18 cellular contexts compared by ENCODE assay signal in the genomic region with DNA sequence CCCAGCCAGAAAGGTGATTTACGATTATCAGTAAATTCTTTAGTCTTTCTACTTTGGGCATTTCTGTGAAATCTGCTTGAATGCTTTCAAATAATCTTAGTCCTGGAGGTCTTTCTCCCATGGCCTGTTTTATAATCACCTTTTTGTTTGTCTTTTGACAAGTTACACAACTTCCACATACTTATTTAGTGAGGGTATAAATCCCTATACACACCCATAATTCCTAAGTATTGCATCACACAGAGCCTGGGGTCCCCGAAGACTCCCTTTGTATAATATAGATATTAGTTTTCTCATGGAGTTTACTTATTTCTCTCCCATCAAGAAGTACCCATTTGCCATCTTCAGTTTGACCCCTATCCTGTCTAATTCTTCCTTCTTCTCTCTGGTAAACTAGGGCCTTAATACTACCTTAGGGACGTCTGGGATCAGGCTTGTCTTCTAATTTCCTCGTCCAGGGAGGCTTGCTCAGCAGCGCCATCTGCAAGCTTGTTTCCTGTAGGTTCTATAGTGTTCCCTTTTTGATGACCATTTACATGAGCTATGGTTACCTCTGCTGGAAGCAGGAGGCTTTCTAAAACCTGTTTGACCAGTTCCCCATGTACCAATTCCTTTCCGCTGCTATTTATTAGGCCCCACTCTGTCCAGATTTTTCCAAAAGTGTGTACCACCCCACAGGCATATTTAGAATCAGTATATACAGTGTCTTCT. TPM values are rescaled to one million over a fixed set of nuclear protein-coding genes. Genes with fewer than 3 reads are reported as not detected.
DNase-seq lines count a peak whose midpoint lies in the region; ATAC-seq and TF ChIP-seq lines count a peak whose summit lies in the region.
"Had no signal": no experiment of that assay in that cellular context is flagged by ENCODE, and none has a peak within 500 bp of the region (broad histone marks: within the 10 kb centered on the region; RNA-seq: fewer than 3 reads in every experiment).

No MANE protein-coding gene starts in this region.

- H3K27ac ChIP-seq in OCI-LY7 (ENCODE audit: low read depth, low read length, poor library complexity, severe bottlenecking) (no peak overlapping the region), mesenchymal stem cell (ENCODE audit: low read length, poor library complexity, severe bottlenecking) (no peak overlapping the region)
- H3K27ac ChIP-seq: skin epidermis had no signal

- intact Hi-C loops in Calu3 (cut with micrococcal nuclease; ENCODE audit: unreplicated experiment), result loop anchor here (1.0 to 5.0 kb wide), 2 partner anchors 15 to 124 kb away; a partner anchor contains a TSS
- intact Hi-C loops in OCI-LY7 (cut with micrococcal nuclease; ENCODE audit: unreplicated experiment), result no loop called here

- no peak overlapping the region for H4K8ac ChIP-seq in mesenchymal stem cell (ENCODE audit: low read length)

- H3K4me2 ChIP-seq in OCI-LY7 (ENCODE audit: low read length), result no peak overlapping the region
- H3K4me2 ChIP-seq in mesenchymal stem cell (ENCODE audit: low read length, poor library complexity, severe bottlenecking), result no peak overlapping the region

- H3K9me2 ChIP-seq in OCI-LY7 (ENCODE audit: insufficient read depth, low read length), result no peaks in the 10 kb centered on the region

- no peaks in the 10 kb centered on the region for H3K4me1 ChIP-seq in OCI-LY7 (ENCODE audit: insufficient read depth, low read length, poor library complexity, severe bottlenecking)
- H3K4me1 ChIP-seq in mesenchymal stem cell (ENCODE audit: control insufficient read depth, insufficient read depth, low read depth, low read length), result no peaks in the 10 kb centered on the region

- no peak overlapping the region for H2BK12ac ChIP-seq in mesenchymal stem cell (ENCODE audit: low read length in 2 of 2)

- H3K4ac ChIP-seq in mesenchymal stem cell (ENCODE audit: low read depth in 1 of 2, low read length in 2 of 2), result no peak overlapping the region

- BruUV-seq in Calu3 (replicated peaks; lab: Mats Ljungman, UMichigan) (no TSS peak), OCI-LY7 (replicated peaks; lab: Mats Ljungman, UMichigan) (no TSS peak)

- DNase-seq in Calu3 (peak; percentile 80), HEK293T (ENCODE audit: extremely low spot score) (peak; percentile 10), OCI-LY7 (ENCODE audit: low spot score) (no peak), iPS-NIHi11 (ENCODE audit: low spot score) (peak; percentile 49), mesenchymal stem cell (no peak)
- DNase-seq in stimulated activated CD4-positive, alpha-beta T cell treated with anti-CD3 and anti-CD28 coated beads, Interleukin-4, amount 100 ng/mL, for 1 hour, result no peak
- DNase-seq: AML-193, DMS 273 treated with DMSO at 0.1 percent for 48 hours, HFFc6, Kasumi-1, mucosa of descending colon, NCI-H2107 had no signal

- peaks cover 5% of the 10 kb centered on the region for H3K36me3 Mint-ChIP-seq in Calu3 (ENCODE audit: insufficient read depth, unreplicated experiment)
- H3K36me3 Mint-ChIP-seq: stimulated activated memory B cell treated with anti-CD40 and anti-IgM and Interleukin-4, amounts not matched to agents 10 μg/mL and 1 μg/mL and 100 μg/mL, for 72 hours had no signal

- no peak overlapping the region for H3K18ac ChIP-seq in mesenchymal stem cell (ENCODE audit: low read depth in 1 of 2, low read length in 2 of 2)

- H3K4me3 Mint-ChIP-seq in Calu3 (ENCODE audit: low read depth, unreplicated experiment), result peak overlapping the region; percentile 18
- H3K4me3 Mint-ChIP-seq: HFFc6; stimulated activated memory B cell treated with anti-CD40 and anti-IgM and Interleukin-4, amounts not matched to agents 10 μg/mL and 1 μg/mL and 100 μg/mL, for 72 hours had no signal

- H3K9me3 ChIP-seq in OCI-LY7 (ENCODE audit: low read length), result no peaks in the 10 kb centered on the region
- H3K9me3 ChIP-seq in mesenchymal stem cell (ENCODE audit: control insufficient read depth, low read length), result no peaks in the 10 kb centered on the region
- H3K9me3 ChIP-seq: mucosa of descending colon had no signal

- H3K9me3 Mint-ChIP-seq in Calu3 (ENCODE audit: low read depth, unreplicated experiment), result peaks cover 8% of the 10 kb centered on the region
- H3K9me3 Mint-ChIP-seq: HFFc6; stimulated activated memory B cell treated with anti-CD40 and anti-IgM and Interleukin-4, amounts not matched to agents 10 μg/mL and 1 μg/mL and 100 μg/mL, for 72 hours had no signal

- no peak overlapping the region for H2BK15ac ChIP-seq in mesenchymal stem cell (ENCODE audit: low read depth, poor library complexity, severe bottlenecking)

- ATAC-seq in GM18867 (IDR thresholded peaks at IDR 0.05; ENCODE audit: unreplicated experiment) (no peak), GM21526 (IDR thresholded peaks at IDR 0.05; ENCODE audit: low FRiP score, unreplicated experiment) (no peak)
- ATAC-seq: mucosa of descending colon; stimulated activated memory B cell treated with anti-CD40 and anti-IgM and Interleukin-4, amounts not matched to agents 10 μg/mL and 1 μg/mL and 100 μg/mL, for 72 hours had no signal

- no peak for TF ChIP-seq CTCF in Calu3 (IDR thresholded peaks at IDR 0.05; ENCODE audit: unreplicated experiment)
- TF ChIP-seq CTCF in OCI-LY7 (conservative IDR thresholded peaks at IDR 0.05; ENCODE audit: low read length), result peak; percentile 52

- no peaks in the 10 kb centered on the region for H3K36me3 ChIP-seq in OCI-LY7 (ENCODE audit: insufficient read depth, low read length)
- no peaks in the 10 kb centered on the region for H3K36me3 ChIP-seq in mesenchymal stem cell (ENCODE audit: control insufficient read depth in 1 of 2, insufficient read depth in 2 of 2, low read depth in 1 of 2, low read length in 2 of 2)

- no peak overlapping the region for H2AK5ac ChIP-seq in mesenchymal stem cell (ENCODE audit: low read length, severe bottlenecking)

- H2BK120ac ChIP-seq in mesenchymal stem cell (ENCODE audit: low read depth, low read length), result no peak overlapping the region

- H3K4me3 ChIP-seq in OCI-LY7 (ENCODE audit: low read depth, low read length, poor library complexity, severe bottlenecking) (no peak overlapping the region), mesenchymal stem cell (ENCODE audit: insufficient read depth in 1 of 2, low read depth in 1 of 2, low read length in 2 of 2) (no peak overlapping the region)
- H3K4me3 ChIP-seq: mucosa of descending colon, skin epidermis had no signal

- no peak overlapping the region for H2BK5ac ChIP-seq in mesenchymal stem cell (ENCODE audit: low read depth, low read length, poor library complexity, severe bottlenecking)

- H3K27me3 Mint-ChIP-seq in Calu3 (ENCODE audit: unreplicated experiment), result no peaks in the 10 kb centered on the region

- CTCF ChIA-PET in Calu3 (lab: Charles Lee), result interaction anchor here (0.9 to 1.3 kb wide), 7 partner anchors 13 to 289 kb away, joined by 3 to 8 read pairs (median 4); no protein-coding TSS in a partner anchor
- CTCF ChIA-PET in HEK293T (lab: Yijun Ruan, JAX), result interaction anchor here (0.7 to 1.2 kb wide), 2 partner anchors 17 to 222 kb away, joined by 3 to 4 read pairs; no protein-coding TSS in a partner anchor
- CTCF ChIA-PET in OCI-LY7 (lab: Charles Lee; ENCODE audit: unreplicated experiment), result no interaction called here

- H4K20me1 ChIP-seq in OCI-LY7 (ENCODE audit: insufficient read depth, low read length), result no peaks in the 10 kb centered on the region

- no peak overlapping the region for H3K9ac ChIP-seq in mesenchymal stem cell (ENCODE audit: low read length)

- peak overlapping the region; percentile 79 for H3K27ac Mint-ChIP-seq in Calu3 (ENCODE audit: unreplicated experiment)
- H3K27ac Mint-ChIP-seq: HFFc6; stimulated activated memory B cell treated with anti-CD40 and anti-IgM and Interleukin-4, amounts not matched to agents 10 μg/mL and 1 μg/mL and 100 μg/mL, for 72 hours had no signal

- peaks cover 26% of the 10 kb centered on the region for H3K4me1 Mint-ChIP-seq in Calu3 (ENCODE audit: low read depth, unreplicated experiment)
- H3K4me1 Mint-ChIP-seq: stimulated activated memory B cell treated with anti-CD40 and anti-IgM and Interleukin-4, amounts not matched to agents 10 μg/mL and 1 μg/mL and 100 μg/mL, for 72 hours had no signal

- H3K23ac ChIP-seq in mesenchymal stem cell (ENCODE audit: low read length in 2 of 2), result no peak overlapping the region

- 58% methylated on average over 5 of the region's 6 CpGs for WGBS in mesenchymal stem cell

- no peak overlapping the region for H4K91ac ChIP-seq in mesenchymal stem cell (ENCODE audit: low read length)

- H3K79me1 ChIP-seq in mesenchymal stem cell (replicated peaks; ENCODE audit: low read length, poor library complexity, severe bottlenecking), result no peaks in the 10 kb centered on the region

- H3K79me2 ChIP-seq in OCI-LY7 (ENCODE audit: insufficient read depth, low read depth, low read length), result no peaks in the 10 kb centered on the region

- H2AFZ ChIP-seq in OCI-LY7 (ENCODE audit: low read length) (no peak overlapping the region), mesenchymal stem cell (ENCODE audit: low read depth, low read length) (no peak overlapping the region)

- POLR2A ChIA-PET in HEK293T (lab: Yijun Ruan, JAX), result no interaction called here
- POLR2A ChIA-PET in OCI-LY7 (lab: Charles Lee), result no interaction called here

- H3K27me3 ChIP-seq in mesenchymal stem cell (ENCODE audit: control insufficient read depth in 1 of 2, insufficient read depth in 1 of 2, low read length in 2 of 2), result peaks cover 0 to 6% of the 10 kb centered on the region in 2 experiments

- H3K14ac ChIP-seq in mesenchymal stem cell (ENCODE audit: low read length in 2 of 2), result no peak overlapping the region

TF ChIP-seq in HEK293T, 16 proteins besides CTCF, POLR2A, EP300 and RAD21 (continues in another document):
- no peak for TF ChIP-seq ELF4 (IDR thresholded peaks at IDR 0.05)
- no peak for TF ChIP-seq LEF1 (IDR thresholded peaks at IDR 0.05; ENCODE audit: borderline replicate concordance)
- TF ChIP-seq, protein P1, sequence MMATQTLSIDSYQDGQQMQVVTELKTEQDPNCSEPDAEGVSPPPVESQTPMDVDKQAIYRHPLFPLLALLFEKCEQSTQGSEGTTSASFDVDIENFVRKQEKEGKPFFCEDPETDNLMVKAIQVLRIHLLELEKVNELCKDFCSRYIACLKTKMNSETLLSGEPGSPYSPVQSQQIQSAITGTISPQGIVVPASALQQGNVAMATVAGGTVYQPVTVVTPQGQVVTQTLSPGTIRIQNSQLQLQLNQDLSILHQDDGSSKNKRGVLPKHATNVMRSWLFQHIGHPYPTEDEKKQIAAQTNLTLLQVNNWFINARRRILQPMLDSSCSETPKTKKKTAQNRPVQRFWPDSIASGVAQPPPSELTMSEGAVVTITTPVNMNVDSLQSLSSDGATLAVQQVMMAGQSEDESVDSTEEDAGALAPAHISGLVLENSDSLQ (IDR thresholded peaks at IDR 0.05), result no peak
- no peak for TF ChIP-seq NFRKB (IDR thresholded peaks at IDR 0.05)
- no peak for TF ChIP-seq HDGF (IDR thresholded peaks at IDR 0.05; ENCODE audit: borderline replicate concordance)
- TF ChIP-seq FOXM1 (IDR thresholded peaks at IDR 0.05; ENCODE audit: borderline replicate concordance), result no peak
- TF ChIP-seq ARNT (IDR thresholded peaks at IDR 0.05), result no peak
- no peak for TF ChIP-seq ZNF384 (IDR thresholded peaks at IDR 0.05)
- TF ChIP-seq L3MBTL2 (conservative IDR thresholded peaks at IDR 0.05), result no peak
- TF ChIP-seq TARDBP (IDR thresholded peaks at IDR 0.05), result no peak

RNA-seq across cellular contexts. Expression of a gene that starts 8.1 kb away (rescaled TPM):
- total RNA-seq in Calu3 (2022) (1.6 and 1.9 TPM in 2 replicates), OCI-LY7 (2022) (not detected in 2 replicates)
- not detected in 2 replicates for total RNA-seq in OCI-LY7 (2014; rRNA removed; shearing (Covaris generic))
- polyA plus RNA-seq in mesenchymal stem cell (2013, experiment 1 of 2), result 0.11 TPM
- polyA plus RNA-seq in mesenchymal stem cell (2013, experiment 2 of 2), result 0.10 TPM
- total RNA-seq: kidney epithelial cell, osteocyte had no signal

Comparison
In these comparisons a context has a peak if more than half of its experiments do, and no peak if none do; other contexts are left out.
1. DNase-seq: peak in Calu3 (single experiment), HEK293T (single experiment) and iPS-NIHi11 (single experiment); none in OCI-LY7 (single experiment), stimulated activated CD4-positive, alpha-beta T cell treated with anti-CD3 and anti-CD28 coated beads, Interleukin-4, amount 100 ng/mL, for 1 hour (single experiment) and mesenchymal stem cell (single experiment).